27 cellular contexts compared by ENCODE assay signal in the genomic region with DNA sequence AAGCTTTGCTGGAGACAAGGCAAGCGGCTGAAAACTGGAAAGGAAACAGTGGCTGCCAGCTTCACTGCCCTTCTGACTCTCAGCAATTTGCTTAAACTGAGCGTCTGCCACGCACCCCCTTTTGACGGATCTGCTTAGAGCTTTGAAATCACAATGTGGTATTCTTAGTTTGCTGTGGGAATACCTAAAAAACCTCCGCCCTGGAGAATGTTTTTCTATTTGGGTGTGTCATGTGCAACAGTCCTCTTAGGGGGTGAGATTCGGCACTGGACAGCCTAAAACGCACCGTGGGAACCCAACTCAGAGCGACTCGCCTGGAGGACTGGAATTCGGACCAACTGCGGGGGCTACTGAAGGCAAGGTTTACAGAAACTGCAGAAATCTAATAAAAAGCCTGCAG.
DNase-seq lines count a peak whose midpoint lies in the region; ATAC-seq and TF ChIP-seq lines count a peak whose summit lies in the region.
"Had no signal": no experiment of that assay in that cellular context is flagged by ENCODE, and none has a peak within 500 bp of the region (broad histone marks: within the 10 kb centered on the region; RNA-seq: fewer than 3 reads in every experiment).

No MANE protein-coding gene starts in this region.

- peaks cover 0 to 1% (median 0%) of the 10 kb centered on the region in 9 donors for H3K36me3 ChIP-seq in heart left ventricle
- no peaks in the 10 kb centered on the region for H3K36me3 ChIP-seq in tibial artery
- H3K36me3 ChIP-seq: MG63 had no signal

- H3K4me1 Mint-ChIP-seq in nephron, result peaks cover 25% of the 10 kb centered on the region

- DNase-seq in heart left ventricle (no peak), left ventricle myocardium superior (no peak), tibial artery (no peak), HPDE6-E6E7 (ENCODE audit: extremely low spot score) (no peak), NCI-H146 (lab: John Stamatoyannopoulos, UW) (no peak)
- DNase-seq in stimulated activated naive CD8-positive, alpha-beta T cell treated with anti-CD3 and anti-CD28 coated beads, Interleukin-15, Interleukin-2, amounts not matched to agents 100 U/mL and 50 U/mL, for 24 hours, result no peak
- DNase-seq: ACHN; Caco-2; CD4-positive, alpha-beta T cell; DND-41; H7; MG63; NCI-H1048; NCI-H1436; NCI-H1930; NCI-H2227 treated with DMSO at 0.1 percent for 48 hours; NCI-H510A; NCI-H748 treated with DMSO at 0.1 percent for 48 hours; NK-92 treated with Interleukin-12 subunit alpha and Interleukin-12 subunit beta, amount 100 ng/mL, for 24 hours had no signal

- ATAC-seq in heart left ventricle (no peak), left ventricle myocardium superior (no peak)
- no peak for ATAC-seq in stimulated activated naive CD8-positive, alpha-beta T cell treated with anti-CD3 and anti-CD28 coated beads, Interleukin-15, Interleukin-2, amounts not matched to agents 100 U/mL and 50 U/mL, for 24 hours
- ATAC-seq: GM12878, HepG2, K562 had no signal

- H3K27me3 ChIP-seq in heart left ventricle, result no peaks in the 10 kb centered on the region
- H3K27me3 ChIP-seq in tibial artery, result no peaks in the 10 kb centered on the region
- H3K27me3 ChIP-seq: BLaER1, MG63 had no signal

- H3K27ac Mint-ChIP-seq in nephron, result peak overlapping the region in 2 of 3 experiments; percentile 61 to 66
- H3K27ac Mint-ChIP-seq: CD4-positive, alpha-beta T cell had no signal

- intact Hi-C loops in heart left ventricle (cut with DNase I) (no loop called here), left ventricle myocardium superior (cut with micrococcal nuclease) (no loop called here), tibial artery (cut with DNase I; ENCODE audit: low total_unique reads) (no loop called here)

- no peak for TF ChIP-seq POLR2A in heart left ventricle (IDR thresholded peaks at IDR 0.05)

- no peak for TF ChIP-seq CTCF in heart left ventricle (IDR thresholded peaks at IDR 0.05)
- TF ChIP-seq CTCF in nephron (IDR thresholded peaks at IDR 0.05; ENCODE audit: unreplicated experiment in 3 of 3), result no peak
- no peak for TF ChIP-seq CTCF in tibial artery (IDR thresholded peaks at IDR 0.05)

- H3K4me1 ChIP-seq in heart left ventricle, result peaks cover 7 to 61% (median 33%) of the 10 kb centered on the region in 12 donors
- H3K4me1 ChIP-seq in tibial artery, result peaks cover 0 to 79% (median 35%) of the 10 kb centered on the region in 4 donors
- H3K4me1 ChIP-seq: Caco-2 had no signal

- H3K4me3 ChIP-seq in heart left ventricle (peak overlapping the region in 5 of 12 donors; percentile 4 to 24 (median 20)), tibial artery (peak overlapping the region; percentile 35 to 49)
- H3K4me3 ChIP-seq: BLaER1, GM12878, K562, MG63 had no signal

- no peaks in the 10 kb centered on the region for H3K27me3 Mint-ChIP-seq in nephron (ENCODE audit: low read depth)

- H3K4me3 Mint-ChIP-seq in nephron, result no peak overlapping the region
- H3K4me3 Mint-ChIP-seq: CD4-positive, alpha-beta T cell had no signal

- H3K27ac ChIP-seq in heart left ventricle, result peak overlapping the region in 11 of 12 donors; percentile 0 to 67 (median 41)
- peak overlapping the region; percentile 75 for H3K27ac ChIP-seq in cingulate gyrus (ENCODE audit: low read depth, low read length)
- H3K27ac ChIP-seq in tibial artery, result peak overlapping the region; percentile 66 to 69
- H3K27ac ChIP-seq: 22Rv1, BLaER1, RWPE1 had no signal

- H3K36me3 Mint-ChIP-seq in nephron (ENCODE audit: low read depth), result peaks cover 4% of the 10 kb centered on the region

- H3K9me3 ChIP-seq in heart left ventricle (no peaks in the 10 kb centered on the region), tibial artery (no peaks in the 10 kb centered on the region)
- H3K9me3 ChIP-seq: BLaER1, Caco-2, MG63 had no signal

- H3K9me3 Mint-ChIP-seq in nephron, result no peaks in the 10 kb centered on the region
- H3K9me3 Mint-ChIP-seq: CD4-positive, alpha-beta T cell had no signal

- 55 to 66% (median 58%) methylated on average over 12 of the region's 12 CpGs for WGBS in heart left ventricle, 4 donors
